13 cellular contexts compared by ENCODE assay signal in the genomic region with DNA sequence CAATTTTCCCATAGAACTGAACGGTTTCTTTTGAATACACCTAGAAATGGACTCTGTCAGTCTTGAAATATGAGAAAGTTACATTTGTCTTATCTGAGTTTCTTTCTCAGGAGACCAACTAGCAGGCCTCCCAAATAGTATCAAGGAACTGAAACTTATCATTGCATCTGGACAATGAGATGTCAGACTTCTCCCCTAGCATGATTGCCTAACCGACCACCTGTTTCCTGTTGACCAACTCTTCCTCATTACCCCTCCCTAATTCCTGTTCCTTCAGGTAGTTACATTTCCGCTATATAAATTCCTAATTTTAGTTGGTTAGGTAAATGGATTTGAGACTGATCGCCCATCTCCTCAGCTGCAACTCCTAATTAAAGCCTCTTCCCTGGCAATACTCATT.
"Had no signal": no experiment of that assay in that cellular context is flagged by ENCODE, and none has a peak within 500 bp of the region (broad histone marks: within the 10 kb centered on the region; RNA-seq: fewer than 3 reads in every experiment).

No MANE protein-coding gene starts in this region.

- H3K36me3 ChIP-seq: brain microvascular endothelial cell, pancreas, upper lobe of right lung had no signal

- H3K4me1 ChIP-seq: pancreas, upper lobe of right lung had no signal

- H3K27me3 ChIP-seq: brain microvascular endothelial cell, pancreas, upper lobe of right lung had no signal

- H3K4me1 Mint-ChIP-seq: activated naive CD8-positive, alpha-beta T cell treated with anti-CD3 and anti-CD28 coated beads for 36 hours had no signal

- H3K9me3 ChIP-seq: pancreas had no signal

- H3K9me3 Mint-ChIP-seq: activated naive CD8-positive, alpha-beta T cell treated with anti-CD3 and anti-CD28 coated beads for 36 hours had no signal

- H3K4me3 ChIP-seq: pancreas, upper lobe of right lung had no signal

- H3K27ac ChIP-seq: brain microvascular endothelial cell, pancreas, upper lobe of right lung had no signal

- H3K4me3 Mint-ChIP-seq: activated naive CD8-positive, alpha-beta T cell treated with anti-CD3 and anti-CD28 coated beads for 36 hours; activated T-cell treated with anti-CD3 and anti-CD28 coated beads, Interleukin-2, amount 50 U/mL, for 4 hours; stimulated activated naive CD8-positive, alpha-beta T cell treated with anti-CD3 and anti-CD28 coated beads, Interleukin-15, Interleukin-2, amounts not matched to agents 100 ng/mL and 50 ng/mL, for 24 hours had no signal

- H3K36me3 Mint-ChIP-seq: activated naive CD8-positive, alpha-beta T cell treated with anti-CD3 and anti-CD28 coated beads for 36 hours had no signal

- H3K27ac Mint-ChIP-seq: activated naive CD8-positive, alpha-beta T cell treated with anti-CD3 and anti-CD28 coated beads for 36 hours; stimulated activated naive CD8-positive, alpha-beta T cell treated with anti-CD3 and anti-CD28 coated beads, Interleukin-15, Interleukin-2, amounts not matched to agents 100 ng/mL and 50 ng/mL, for 24 hours had no signal

- DNase-seq: activated CD4-positive, alpha-beta T cell treated with anti-CD3 and anti-CD28 coated beads for 1 hour; activated CD4-positive, alpha-beta T cell treated with anti-CD3 and anti-CD28 coated beads, Interleukin-2, amount 50 U/mL, for 48 hours; activated effector memory CD4-positive, alpha-beta T cell treated with anti-CD3 and anti-CD28 coated beads, Interleukin-2, amount 50 U/mL, for 16 hours; activated naive CD8-positive, alpha-beta T cell treated with anti-CD3 and anti-CD28 coated beads for 36 hours; activated T-cell treated with anti-CD3 and anti-CD28 coated beads, Interleukin-2, amount 50 U/mL, for 4 hours; brain microvascular endothelial cell; effector memory CD4-positive, alpha-beta T cell; erythroblast; pancreas; stimulated activated CD4-positive, alpha-beta T cell treated with anti-CD3 and anti-CD28 coated beads, Interleukin-15, amount 100 ng/mL, for 24 hours; stimulated activated CD4-positive, alpha-beta T cell treated with anti-CD3 and anti-CD28 coated beads, Interleukin-4, amount 100 ng/mL, for 24 hours; upper lobe of right lung had no signal

- H3K27me3 Mint-ChIP-seq: activated naive CD8-positive, alpha-beta T cell treated with anti-CD3 and anti-CD28 coated beads for 36 hours; stimulated activated naive CD8-positive, alpha-beta T cell treated with anti-CD3 and anti-CD28 coated beads, Interleukin-15, Interleukin-2, amounts not matched to agents 100 ng/mL and 50 ng/mL, for 24 hours had no signal
